1 cellular context compared by ENCODE assay signal in genomic region chr1:15008783-15009709, GRCh38.
TF ChIP-seq lines count a peak whose summit lies in the region.

No MANE protein-coding gene starts in this region.

TF ChIP-seq in K562, 482 proteins besides CTCF, POLR2A, EP300 and RAD21 (continued from another document):
- TF ChIP-seq ZNF655 (CRISPR knock-in tag; IDR thresholded peaks at IDR 0.05) (no peak), MAFG (tag; conservative IDR thresholded peaks at IDR 0.05) (peak; percentile 72), ZNF316 (IDR thresholded peaks at IDR 0.05) (peak; percentile 79), MAFF (IDR thresholded peaks at IDR 0.05; ENCODE audit: low read length) (peak; percentile 71), ZNF511 (CRISPR knock-in tag; IDR thresholded peaks at IDR 0.05) (no peak), C11orf30 (IDR thresholded peaks at IDR 0.05; ENCODE audit: low read depth) (peak; percentile 75), NUFIP1 (IDR thresholded peaks at IDR 0.05; ENCODE audit: partially characterized antibody) (no peak), TFAP4 (CRISPR knock-in tag; IDR thresholded peaks at IDR 0.05; ENCODE audit: borderline replicate concordance) (peak; percentile 9; the same call in 1 of the 2 replicates)
